12 cellular contexts compared by ENCODE assay signal in genomic region chr17:11925271-11926021, GRCh38.
"Had no signal": no experiment of that assay in that cellular context is flagged by ENCODE, and none has a peak within 500 bp of the region (broad histone marks: within the 10 kb centered on the region; RNA-seq: fewer than 3 reads in every experiment).

No MANE protein-coding gene starts in this region.

- H3K27ac ChIP-seq: ovary, thyroid gland had no signal

- H3K9me3 ChIP-seq: ovary, thyroid gland had no signal

- H3K27ac Mint-ChIP-seq: activated naive CD4-positive, alpha-beta T cell treated with anti-CD3 and anti-CD28 coated beads for 36 hours; activated T-helper 2 cell treated with anti-CD3 and anti-CD28 coated beads, Interferon-gamma antibody, Interleukin-2, Interleukin-4, amounts not matched to agents 10 μg/mL and 5 μg/mL and 100 μg/mL, durations not matched to agents 14 hours and 24 hours and 36 hours; memory B cell; natural killer cell treated with Interleukin-12 subunit alpha and Interleukin-12 subunit beta and Interleukin-15 and Interleukin-18, amount 100 ng/mL, for 72 hours; stimulated activated memory B cell treated with anti-CD40 and anti-IgM and Interleukin-4, amounts not matched to agents 10 μg/mL and 1 μg/mL and 100 μg/mL, for 72 hours had no signal

- H3K4me3 ChIP-seq: ovary, thyroid gland had no signal

- H3K36me3 ChIP-seq: ovary, thyroid gland had no signal

- H3K4me1 Mint-ChIP-seq: stimulated activated memory B cell treated with anti-CD40 and anti-IgM and Interleukin-4, amounts not matched to agents 10 μg/mL and 1 μg/mL and 100 μg/mL, for 72 hours had no signal

- H3K27me3 Mint-ChIP-seq: memory B cell had no signal

- H3K36me3 Mint-ChIP-seq: memory B cell; natural killer cell treated with Interleukin-12 subunit alpha and Interleukin-12 subunit beta and Interleukin-15 and Interleukin-18, amount 100 ng/mL, for 72 hours; stimulated activated memory B cell treated with anti-CD40 and anti-IgM and Interleukin-4, amounts not matched to agents 10 μg/mL and 1 μg/mL and 100 μg/mL, for 72 hours had no signal

- ATAC-seq: natural killer cell treated with Interleukin-12 subunit alpha and Interleukin-12 subunit beta and Interleukin-15 and Interleukin-18, amount 100 ng/mL, for 72 hours; stimulated activated memory B cell treated with anti-CD40 and anti-IgM and Interleukin-4, amounts not matched to agents 10 μg/mL and 1 μg/mL and 100 μg/mL, for 72 hours had no signal

- H3K4me3 Mint-ChIP-seq: activated naive CD4-positive, alpha-beta T cell treated with anti-CD3 and anti-CD28 coated beads for 36 hours; memory B cell; natural killer cell treated with Interleukin-12 subunit alpha and Interleukin-12 subunit beta and Interleukin-15 and Interleukin-18, amount 100 ng/mL, for 72 hours; stimulated activated memory B cell treated with anti-CD40 and anti-IgM and Interleukin-4, amounts not matched to agents 10 μg/mL and 1 μg/mL and 100 μg/mL, for 72 hours had no signal

- H3K27me3 ChIP-seq: ovary, thyroid gland had no signal

- H3K9me3 Mint-ChIP-seq: activated T-helper 2 cell treated with anti-CD3 and anti-CD28 coated beads, Interferon-gamma antibody, Interleukin-2, Interleukin-4, amounts not matched to agents 10 μg/mL and 5 μg/mL and 100 μg/mL, durations not matched to agents 14 hours and 24 hours and 36 hours; memory B cell had no signal

- DNase-seq: activated CD4-positive, alpha-beta T cell treated with anti-CD3 and anti-CD28 coated beads, Interleukin-2, amount 50 U/mL, for 4 hours; activated CD4-positive, CD25-positive, alpha-beta regulatory T cell treated with anti-CD3 and anti-CD28 coated beads, Interleukin-2, amount 50 U/mL, for 72 hours; activated naive CD4-positive, alpha-beta T cell treated with anti-CD3 and anti-CD28 coated beads for 36 hours; activated T-cell treated with anti-CD3 and anti-CD28 coated beads, Interleukin-2, amount 50 U/mL, for 1 hour; hippocampal formation; kidney glomerular epithelial cell; thyroid gland had no signal

- H3K4me1 ChIP-seq: thyroid gland had no signal
